ENCODE assay signal across 2 cellular contexts in genomic region chr1:156062189-156062588, GRCh38.
TF ChIP-seq lines count a peak whose summit lies in the region.

No MANE protein-coding gene starts in this region.

TF ChIP-seq in GM23338, 12 proteins besides CTCF, POLR2A, EP300 and RAD21:
- TF ChIP-seq NANOG (IDR thresholded peaks at IDR 0.05; ENCODE audit: borderline replicate concordance) (no peak), EZH2 (IDR thresholded peaks at IDR 0.05; ENCODE audit: low read depth, unreplicated experiment) (no peak), POLR2AphosphoS5 (IDR thresholded peaks at IDR 0.05; ENCODE audit: low read depth) (no peak)

TF ChIP-seq in WTC11, 78 proteins besides CTCF, POLR2A, EP300 and RAD21:
- TF ChIP-seq ZNF532 (CRISPR knock-in tag; IDR thresholded peaks at IDR 0.05; ENCODE audit: borderline replicate concordance) (no peak), CBFB (CRISPR knock-in tag; IDR thresholded peaks at IDR 0.05; ENCODE audit: low read depth) (no peak), TP53 (CRISPR knock-in tag; IDR thresholded peaks at IDR 0.05) (no peak), AR (CRISPR knock-in tag; IDR thresholded peaks at IDR 0.05) (no peak), ZNF416 (CRISPR knock-in tag; IDR thresholded peaks at IDR 0.05) (no peak), AFF4 (CRISPR knock-in tag; IDR thresholded peaks at IDR 0.05; ENCODE audit: borderline replicate concordance) (no peak), MLX (CRISPR knock-in tag; IDR thresholded peaks at IDR 0.05) (no peak), IRF2 (CRISPR knock-in tag; IDR thresholded peaks at IDR 0.05; ENCODE audit: borderline replicate concordance, low read depth) (no peak)
- TF ChIP-seq, protein P1, sequence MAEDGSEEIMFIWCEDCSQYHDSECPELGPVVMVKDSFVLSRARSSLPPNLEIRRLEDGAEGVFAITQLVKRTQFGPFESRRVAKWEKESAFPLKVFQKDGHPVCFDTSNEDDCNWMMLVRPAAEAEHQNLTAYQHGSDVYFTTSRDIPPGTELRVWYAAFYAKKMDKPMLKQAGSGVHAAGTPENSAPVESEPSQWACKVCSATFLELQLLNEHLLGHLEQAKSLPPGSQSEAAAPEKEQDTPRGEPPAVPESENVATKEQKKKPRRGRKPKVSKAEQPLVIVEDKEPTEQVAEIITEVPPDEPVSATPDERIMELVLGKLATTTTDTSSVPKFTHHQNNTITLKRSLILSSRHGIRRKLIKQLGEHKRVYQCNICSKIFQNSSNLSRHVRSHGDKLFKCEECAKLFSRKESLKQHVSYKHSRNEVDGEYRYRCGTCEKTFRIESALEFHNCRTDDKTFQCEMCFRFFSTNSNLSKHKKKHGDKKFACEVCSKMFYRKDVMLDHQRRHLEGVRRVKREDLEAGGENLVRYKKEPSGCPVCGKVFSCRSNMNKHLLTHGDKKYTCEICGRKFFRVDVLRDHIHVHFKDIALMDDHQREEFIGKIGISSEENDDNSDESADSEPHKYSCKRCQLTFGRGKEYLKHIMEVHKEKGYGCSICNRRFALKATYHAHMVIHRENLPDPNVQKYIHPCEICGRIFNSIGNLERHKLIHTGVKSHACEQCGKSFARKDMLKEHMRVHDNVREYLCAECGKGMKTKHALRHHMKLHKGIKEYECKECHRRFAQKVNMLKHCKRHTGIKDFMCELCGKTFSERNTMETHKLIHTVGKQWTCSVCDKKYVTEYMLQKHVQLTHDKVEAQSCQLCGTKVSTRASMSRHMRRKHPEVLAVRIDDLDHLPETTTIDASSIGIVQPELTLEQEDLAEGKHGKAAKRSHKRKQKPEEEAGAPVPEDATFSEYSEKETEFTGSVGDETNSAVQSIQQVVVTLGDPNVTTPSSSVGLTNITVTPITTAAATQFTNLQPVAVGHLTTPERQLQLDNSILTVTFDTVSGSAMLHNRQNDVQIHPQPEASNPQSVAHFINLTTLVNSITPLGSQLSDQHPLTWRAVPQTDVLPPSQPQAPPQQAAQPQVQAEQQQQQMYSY (CRISPR knock-in tag; IDR thresholded peaks at IDR 0.05): no peak
- TF ChIP-seq, protein P2, sequence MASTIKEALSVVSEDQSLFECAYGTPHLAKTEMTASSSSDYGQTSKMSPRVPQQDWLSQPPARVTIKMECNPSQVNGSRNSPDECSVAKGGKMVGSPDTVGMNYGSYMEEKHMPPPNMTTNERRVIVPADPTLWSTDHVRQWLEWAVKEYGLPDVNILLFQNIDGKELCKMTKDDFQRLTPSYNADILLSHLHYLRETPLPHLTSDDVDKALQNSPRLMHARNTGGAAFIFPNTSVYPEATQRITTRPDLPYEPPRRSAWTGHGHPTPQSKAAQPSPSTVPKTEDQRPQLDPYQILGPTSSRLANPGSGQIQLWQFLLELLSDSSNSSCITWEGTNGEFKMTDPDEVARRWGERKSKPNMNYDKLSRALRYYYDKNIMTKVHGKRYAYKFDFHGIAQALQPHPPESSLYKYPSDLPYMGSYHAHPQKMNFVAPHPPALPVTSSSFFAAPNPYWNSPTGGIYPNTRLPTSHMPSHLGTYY (CRISPR knock-in tag; IDR thresholded peaks at IDR 0.05): no peak
